In the genomic region with DNA sequence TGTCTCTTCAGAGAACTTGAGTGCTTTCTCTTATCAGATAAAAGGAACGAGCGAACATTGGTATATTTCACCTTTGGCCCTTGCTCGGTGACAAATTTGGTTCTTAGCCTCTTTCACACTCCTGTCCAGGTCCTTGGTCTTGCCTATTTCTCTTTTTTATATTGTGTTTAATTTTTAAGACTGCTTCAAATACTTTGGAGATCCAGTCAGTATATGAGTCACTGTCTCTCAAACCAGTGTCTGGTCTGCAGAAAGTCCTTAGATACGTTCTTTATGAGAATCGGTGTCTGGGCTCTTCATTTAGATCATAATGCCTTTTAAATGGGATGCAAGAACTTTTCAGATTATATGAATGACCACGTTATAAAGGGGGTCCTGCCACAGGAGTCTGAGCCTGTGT, we compare ENCODE assay signal across 18 cellular contexts. TPM values are rescaled to one million over a fixed set of nuclear protein-coding genes. Genes with fewer than 3 reads are reported as not detected.
DNase-seq lines count a peak whose midpoint lies in the region; ATAC-seq and TF ChIP-seq lines count a peak whose summit lies in the region.
"Had no signal": no experiment of that assay in that cellular context is flagged by ENCODE, and none has a peak within 500 bp of the region (broad histone marks: within the 10 kb centered on the region; RNA-seq: fewer than 3 reads in every experiment).

No MANE protein-coding gene starts in this region.

- ATAC-seq in HG03097 (IDR thresholded peaks at IDR 0.05; ENCODE audit: low FRiP score, unreplicated experiment) = no peak
- no peak for ATAC-seq in upper lobe of right lung
- ATAC-seq: CD8-positive, alpha-beta T cell had no signal

- H3K9me3 ChIP-seq in Karpas-422 (ENCODE audit: low read length) = no peaks in the 10 kb centered on the region
- no peaks in the 10 kb centered on the region for H3K9me3 ChIP-seq in upper lobe of right lung
- H3K9me3 ChIP-seq: upper lobe of left lung had no signal

- DNase-seq in BJ (ENCODE audit: low read depth) (peak; percentile 51), Karpas-422 (no peak), dedifferentiated amniotic fluid mesenchymal stem cell (ENCODE audit: extremely low spot score) (peak; percentile 30), non-pigmented ciliary epithelial cell (ENCODE audit: low read depth) (peak; percentile 49), NCI-H526 (lab: John Stamatoyannopoulos, UW) (no peak), NCI-H524 (lab: John Stamatoyannopoulos, UW) (no peak), upper lobe of right lung (no peak)
- DNase-seq: activated CD4-positive, alpha-beta T cell treated with anti-CD3 and anti-CD28 coated beads for 4 hours; activated T-cell treated with anti-CD3 and anti-CD28 coated beads, Interleukin-2, amount 50 U/mL, for 1 hour; amniotic stem cell; CD8-positive, alpha-beta T cell; islet precursor cell; NCI-H187; NCI-H748 treated with DMSO at 0.1 percent for 48 hours; stimulated activated CD4-positive, alpha-beta T cell treated with anti-CD3 and anti-CD28 coated beads, Interleukin-2, amount 100 ng/mL, for 24 hours; stimulated activated CD8-positive, alpha-beta memory T cell treated with anti-CD3 and anti-CD28 coated beads, Interleukin-4, amount 100 ng/mL, for 48 hours; upper lobe of left lung had no signal

- H3K36me3 ChIP-seq in BJ (ENCODE audit: control insufficient read depth, insufficient read depth, low read length) (no peaks in the 10 kb centered on the region), Karpas-422 (ENCODE audit: insufficient read depth, low read length) (no peaks in the 10 kb centered on the region), upper lobe of right lung (no peaks in the 10 kb centered on the region)
- H3K36me3 ChIP-seq: upper lobe of left lung had no signal

- peaks cover 17% of the 10 kb centered on the region; the same call in 1 of the 2 replicates for H4K20me1 ChIP-seq in Karpas-422 (ENCODE audit: insufficient read depth, low read depth, low read length)

- TF ChIP-seq CTCF in BJ (IDR thresholded peaks at IDR 0.05; ENCODE audit: insufficient read depth, low read depth, low read length) (no peak), upper lobe of right lung (IDR thresholded peaks at IDR 0.05) (no peak)

- intact Hi-C loops in upper lobe of right lung (cut with DNase I) = no loop called here

- peaks cover 4% of the 10 kb centered on the region for H3K27me3 ChIP-seq in BJ (ENCODE audit: control insufficient read depth, insufficient read depth, low read length)
- no peaks in the 10 kb centered on the region for H3K27me3 ChIP-seq in Karpas-422 (ENCODE audit: low read length)
- no peaks in the 10 kb centered on the region for H3K27me3 ChIP-seq in upper lobe of right lung
- H3K27me3 ChIP-seq: upper lobe of left lung had no signal

- H3K9ac ChIP-seq in Karpas-422 (ENCODE audit: low read length) = no peak overlapping the region

- peaks cover 91% of the 10 kb centered on the region for H3K79me2 ChIP-seq in Karpas-422 (ENCODE audit: low read length)

- CTCF ChIA-PET in BJ (lab: Yijun Ruan, JAX) = interaction anchor here (1.3 kb wide), 1 partner anchor 11 kb away, joined by 4 read pairs; no protein-coding TSS in a partner anchor

- H3K27ac ChIP-seq in Karpas-422 (ENCODE audit: low read length) (0 out of 2 replicates have a peak overlapping the region, but pooled peaks have one; percentile 22), upper lobe of right lung (no peak overlapping the region)
- H3K27ac ChIP-seq: upper lobe of left lung had no signal

- no peaks in the 10 kb centered on the region for H3K9me2 ChIP-seq in Karpas-422 (replicated peaks; ENCODE audit: insufficient read depth, low read length)

- H3K4me3 ChIP-seq in BJ (ENCODE audit: low read depth, low read length) (no peak overlapping the region), Karpas-422 (ENCODE audit: low read length) (no peak overlapping the region), upper lobe of right lung (no peak overlapping the region)
- H3K4me3 ChIP-seq: upper lobe of left lung had no signal

- no peak overlapping the region for H3K4me2 ChIP-seq in Karpas-422 (ENCODE audit: low read depth, low read length, poor library complexity, severe bottlenecking)

- peaks cover 60% of the 10 kb centered on the region for H3K4me1 ChIP-seq in Karpas-422 (ENCODE audit: low read length)
- peaks cover 3% of the 10 kb centered on the region for H3K4me1 ChIP-seq in upper lobe of right lung

- POLR2A ChIA-PET in BJ (lab: Charles Lee) = no interaction called here

- no peak overlapping the region for H2AFZ ChIP-seq in Karpas-422 (ENCODE audit: low read length)

RNA-seq across cellular contexts. Expression of a gene that starts 55.0 kb away (rescaled TPM):
- 0.04 and 0.06 TPM in 2 replicates for polyA plus RNA-seq in BJ (2011; rRNA removed)
- polyA minus RNA-seq in BJ (2011; rRNA and poly(A)+ RNA removed) = not detected in 2 replicates
- 131 and 162 TPM in 2 replicates for total RNA-seq in Karpas-422 (2014; rRNA removed; shearing (Covaris generic); ENCODE audit: low replicate concordance)
- 65.2 TPM for total RNA-seq in upper lobe of right lung

Comparison
In these comparisons a context has a peak if more than half of its experiments do, and no peak if none do; other contexts are left out.
1. DNase-seq: peak in BJ (single experiment), dedifferentiated amniotic fluid mesenchymal stem cell (single experiment) and non-pigmented ciliary epithelial cell (single experiment); none in Karpas-422 (single experiment), NCI-H526 (0 of 2), NCI-H524 (0 of 2) and upper lobe of right lung (single experiment).